In the genomic region with DNA sequence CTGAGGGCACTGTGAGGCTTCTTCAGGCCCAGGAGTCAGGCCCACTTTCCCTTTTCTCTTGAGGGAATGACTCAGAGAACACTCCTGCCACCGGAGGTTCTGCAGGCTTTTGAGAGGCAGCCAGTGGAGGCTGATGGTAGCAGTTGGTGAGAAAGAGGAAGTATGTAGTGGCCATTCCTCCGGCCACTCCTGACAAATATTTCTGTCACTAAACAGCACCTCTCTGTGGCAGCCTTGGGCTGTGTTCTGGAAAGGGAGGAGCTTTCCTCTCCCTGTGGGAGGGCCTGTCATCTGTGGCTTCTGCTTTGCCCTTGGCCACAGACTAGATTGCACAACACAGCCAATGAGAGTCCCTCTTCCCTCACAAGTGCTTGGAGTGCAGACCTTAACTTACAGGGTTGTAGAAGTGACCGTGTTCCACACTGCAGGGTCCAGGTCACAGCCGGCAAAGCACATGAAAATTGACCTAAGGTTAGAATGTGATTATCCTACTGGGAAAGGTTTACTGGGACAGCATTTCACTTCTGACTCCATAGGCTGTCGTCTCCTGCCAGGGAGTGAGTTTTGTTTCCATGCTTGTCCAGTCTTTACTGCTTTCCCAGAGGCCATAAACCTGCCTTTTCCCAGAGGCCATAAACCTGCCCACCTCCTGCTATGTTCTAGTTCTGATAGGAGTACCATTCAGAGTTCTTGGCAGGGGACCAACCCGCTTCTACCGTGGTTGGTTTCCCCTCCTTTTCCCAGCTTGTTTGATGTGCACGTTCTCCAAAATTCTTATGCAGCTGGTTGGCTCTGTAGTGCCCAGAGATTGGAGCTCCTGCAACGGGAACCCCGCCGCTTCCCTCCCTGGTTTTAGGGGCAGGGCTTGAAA, we compare ENCODE assay signal across 1 cellular context.
TF ChIP-seq lines count a peak whose summit lies in the region.

No MANE protein-coding gene starts in this region.

TF ChIP-seq in HepG2, 621 proteins besides CTCF, POLR2A, EP300 and RAD21 (continued from another document and continues in another):
- TF ChIP-seq, protein P1, sequence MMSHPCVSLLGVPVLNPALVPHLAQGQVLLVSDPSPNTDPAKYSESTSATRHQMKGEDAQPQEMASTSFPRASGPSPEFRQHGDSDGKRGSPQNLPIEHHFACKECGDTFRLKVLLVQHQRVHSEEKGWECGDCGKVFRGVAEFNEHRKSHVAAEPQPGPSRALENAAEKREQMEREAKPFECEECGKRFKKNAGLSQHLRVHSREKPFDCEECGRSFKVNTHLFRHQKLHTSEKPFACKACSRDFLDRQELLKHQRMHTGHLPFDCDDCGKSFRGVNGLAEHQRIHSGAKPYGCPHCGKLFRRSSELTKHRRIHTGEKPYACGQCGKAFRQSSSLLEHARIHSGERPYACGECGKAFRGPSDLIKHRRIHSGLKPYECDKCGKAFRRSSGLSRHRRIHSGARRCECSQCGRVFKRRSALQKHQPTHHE (CRISPR knock-in tag; IDR thresholded peaks at IDR 0.05; ENCODE audit: borderline replicate concordance) = no peak
- TF ChIP-seq, protein P2, sequence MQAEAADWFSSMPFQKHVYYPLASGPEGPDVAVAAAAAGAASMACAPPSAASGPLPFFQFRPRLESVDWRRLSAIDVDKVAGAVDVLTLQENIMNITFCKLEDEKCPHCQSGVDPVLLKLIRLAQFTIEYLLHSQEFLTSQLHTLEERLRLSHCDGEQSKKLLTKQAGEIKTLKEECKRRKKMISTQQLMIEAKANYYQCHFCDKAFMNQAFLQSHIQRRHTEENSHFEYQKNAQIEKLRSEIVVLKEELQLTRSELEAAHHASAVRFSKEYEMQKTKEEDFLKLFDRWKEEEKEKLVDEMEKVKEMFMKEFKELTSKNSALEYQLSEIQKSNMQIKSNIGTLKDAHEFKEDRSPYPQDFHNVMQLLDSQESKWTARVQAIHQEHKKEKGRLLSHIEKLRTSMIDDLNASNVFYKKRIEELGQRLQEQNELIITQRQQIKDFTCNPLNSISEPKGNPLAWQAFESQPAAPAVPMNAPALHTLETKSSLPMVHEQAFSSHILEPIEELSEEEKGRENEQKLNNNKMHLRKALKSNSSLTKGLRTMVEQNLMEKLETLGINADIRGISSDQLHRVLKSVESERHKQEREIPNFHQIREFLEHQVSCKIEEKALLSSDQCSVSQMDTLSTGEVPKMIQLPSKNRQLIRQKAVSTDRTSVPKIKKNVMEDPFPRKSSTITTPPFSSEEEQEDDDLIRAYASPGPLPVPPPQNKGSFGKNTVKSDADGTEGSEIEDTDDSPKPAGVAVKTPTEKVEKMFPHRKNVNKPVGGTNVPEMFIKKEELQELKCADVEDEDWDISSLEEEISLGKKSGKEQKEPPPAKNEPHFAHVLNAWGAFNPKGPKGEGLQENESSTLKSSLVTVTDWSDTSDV (CRISPR knock-in tag; IDR thresholded peaks at IDR 0.05) = no peak
- TF ChIP-seq ZNF33A (CRISPR knock-in tag; IDR thresholded peaks at IDR 0.05; ENCODE audit: borderline replicate concordance) = no peak
- TF ChIP-seq ERF (CRISPR knock-in tag; IDR thresholded peaks at IDR 0.05) = peak; percentile 82
- TF ChIP-seq PHB2 (IDR thresholded peaks at IDR 0.05; ENCODE audit: partially characterized antibody) = no peak
- TF ChIP-seq, protein P3, sequence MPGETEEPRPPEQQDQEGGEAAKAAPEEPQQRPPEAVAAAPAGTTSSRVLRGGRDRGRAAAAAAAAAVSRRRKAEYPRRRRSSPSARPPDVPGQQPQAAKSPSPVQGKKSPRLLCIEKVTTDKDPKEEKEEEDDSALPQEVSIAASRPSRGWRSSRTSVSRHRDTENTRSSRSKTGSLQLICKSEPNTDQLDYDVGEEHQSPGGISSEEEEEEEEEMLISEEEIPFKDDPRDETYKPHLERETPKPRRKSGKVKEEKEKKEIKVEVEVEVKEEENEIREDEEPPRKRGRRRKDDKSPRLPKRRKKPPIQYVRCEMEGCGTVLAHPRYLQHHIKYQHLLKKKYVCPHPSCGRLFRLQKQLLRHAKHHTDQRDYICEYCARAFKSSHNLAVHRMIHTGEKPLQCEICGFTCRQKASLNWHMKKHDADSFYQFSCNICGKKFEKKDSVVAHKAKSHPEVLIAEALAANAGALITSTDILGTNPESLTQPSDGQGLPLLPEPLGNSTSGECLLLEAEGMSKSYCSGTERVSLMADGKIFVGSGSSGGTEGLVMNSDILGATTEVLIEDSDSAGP (CRISPR knock-in tag; IDR thresholded peaks at IDR 0.05; ENCODE audit: borderline replicate concordance) = peak; percentile 66
- no peak for TF ChIP-seq ZNF274 (CRISPR knock-in tag; IDR thresholded peaks at IDR 0.05)
- TF ChIP-seq ZFP1 (CRISPR knock-in tag; IDR thresholded peaks at IDR 0.05) = 0 out of 2 replicates have a peak, but pooled peaks have one; percentile 40
- TF ChIP-seq EEA1 (CRISPR knock-in tag; IDR thresholded peaks at IDR 0.05; ENCODE audit: borderline replicate concordance) = no peak
- peak; percentile 68 for TF ChIP-seq GATAD1 (CRISPR knock-in tag; IDR thresholded peaks at IDR 0.05)
- peak; percentile 84; the same call in 1 of the 2 replicates for TF ChIP-seq ZNF614 (CRISPR knock-in tag; IDR thresholded peaks at IDR 0.05; ENCODE audit: borderline replicate concordance)
- TF ChIP-seq, protein P4, sequence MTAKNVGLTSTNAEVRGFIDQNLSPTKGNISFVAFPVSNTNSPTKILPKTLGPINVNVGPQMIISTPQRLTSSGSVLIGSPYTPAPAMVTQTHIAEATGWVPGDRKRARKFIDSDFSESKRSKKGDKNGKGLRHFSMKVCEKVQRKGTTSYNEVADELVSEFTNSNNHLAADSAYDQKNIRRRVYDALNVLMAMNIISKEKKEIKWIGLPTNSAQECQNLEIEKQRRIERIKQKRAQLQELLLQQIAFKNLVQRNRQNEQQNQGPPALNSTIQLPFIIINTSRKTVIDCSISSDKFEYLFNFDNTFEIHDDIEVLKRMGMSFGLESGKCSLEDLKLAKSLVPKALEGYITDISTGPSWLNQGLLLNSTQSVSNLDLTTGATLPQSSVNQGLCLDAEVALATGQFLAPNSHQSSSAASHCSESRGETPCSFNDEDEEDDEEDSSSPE (CRISPR knock-in tag; IDR thresholded peaks at IDR 0.05) = peak; percentile 33; the same call in 1 of the 2 replicates
- TF ChIP-seq, protein P5, sequence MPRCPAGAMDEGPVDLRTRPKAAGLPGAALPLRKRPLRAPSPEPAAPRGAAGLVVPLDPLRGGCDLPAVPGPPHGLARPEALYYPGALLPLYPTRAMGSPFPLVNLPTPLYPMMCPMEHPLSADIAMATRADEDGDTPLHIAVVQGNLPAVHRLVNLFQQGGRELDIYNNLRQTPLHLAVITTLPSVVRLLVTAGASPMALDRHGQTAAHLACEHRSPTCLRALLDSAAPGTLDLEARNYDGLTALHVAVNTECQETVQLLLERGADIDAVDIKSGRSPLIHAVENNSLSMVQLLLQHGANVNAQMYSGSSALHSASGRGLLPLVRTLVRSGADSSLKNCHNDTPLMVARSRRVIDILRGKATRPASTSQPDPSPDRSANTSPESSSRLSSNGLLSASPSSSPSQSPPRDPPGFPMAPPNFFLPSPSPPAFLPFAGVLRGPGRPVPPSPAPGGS (CRISPR knock-in tag; IDR thresholded peaks at IDR 0.05) = no peak
- no peak for TF ChIP-seq PRMT3 (CRISPR knock-in tag; IDR thresholded peaks at IDR 0.05; ENCODE audit: borderline replicate concordance, low read depth)
- TF ChIP-seq BORCS8-MEF2B (CRISPR knock-in tag; IDR thresholded peaks at IDR 0.05) = peak; percentile 75; the same call in 1 of the 2 replicates
- TF ChIP-seq, protein P6, sequence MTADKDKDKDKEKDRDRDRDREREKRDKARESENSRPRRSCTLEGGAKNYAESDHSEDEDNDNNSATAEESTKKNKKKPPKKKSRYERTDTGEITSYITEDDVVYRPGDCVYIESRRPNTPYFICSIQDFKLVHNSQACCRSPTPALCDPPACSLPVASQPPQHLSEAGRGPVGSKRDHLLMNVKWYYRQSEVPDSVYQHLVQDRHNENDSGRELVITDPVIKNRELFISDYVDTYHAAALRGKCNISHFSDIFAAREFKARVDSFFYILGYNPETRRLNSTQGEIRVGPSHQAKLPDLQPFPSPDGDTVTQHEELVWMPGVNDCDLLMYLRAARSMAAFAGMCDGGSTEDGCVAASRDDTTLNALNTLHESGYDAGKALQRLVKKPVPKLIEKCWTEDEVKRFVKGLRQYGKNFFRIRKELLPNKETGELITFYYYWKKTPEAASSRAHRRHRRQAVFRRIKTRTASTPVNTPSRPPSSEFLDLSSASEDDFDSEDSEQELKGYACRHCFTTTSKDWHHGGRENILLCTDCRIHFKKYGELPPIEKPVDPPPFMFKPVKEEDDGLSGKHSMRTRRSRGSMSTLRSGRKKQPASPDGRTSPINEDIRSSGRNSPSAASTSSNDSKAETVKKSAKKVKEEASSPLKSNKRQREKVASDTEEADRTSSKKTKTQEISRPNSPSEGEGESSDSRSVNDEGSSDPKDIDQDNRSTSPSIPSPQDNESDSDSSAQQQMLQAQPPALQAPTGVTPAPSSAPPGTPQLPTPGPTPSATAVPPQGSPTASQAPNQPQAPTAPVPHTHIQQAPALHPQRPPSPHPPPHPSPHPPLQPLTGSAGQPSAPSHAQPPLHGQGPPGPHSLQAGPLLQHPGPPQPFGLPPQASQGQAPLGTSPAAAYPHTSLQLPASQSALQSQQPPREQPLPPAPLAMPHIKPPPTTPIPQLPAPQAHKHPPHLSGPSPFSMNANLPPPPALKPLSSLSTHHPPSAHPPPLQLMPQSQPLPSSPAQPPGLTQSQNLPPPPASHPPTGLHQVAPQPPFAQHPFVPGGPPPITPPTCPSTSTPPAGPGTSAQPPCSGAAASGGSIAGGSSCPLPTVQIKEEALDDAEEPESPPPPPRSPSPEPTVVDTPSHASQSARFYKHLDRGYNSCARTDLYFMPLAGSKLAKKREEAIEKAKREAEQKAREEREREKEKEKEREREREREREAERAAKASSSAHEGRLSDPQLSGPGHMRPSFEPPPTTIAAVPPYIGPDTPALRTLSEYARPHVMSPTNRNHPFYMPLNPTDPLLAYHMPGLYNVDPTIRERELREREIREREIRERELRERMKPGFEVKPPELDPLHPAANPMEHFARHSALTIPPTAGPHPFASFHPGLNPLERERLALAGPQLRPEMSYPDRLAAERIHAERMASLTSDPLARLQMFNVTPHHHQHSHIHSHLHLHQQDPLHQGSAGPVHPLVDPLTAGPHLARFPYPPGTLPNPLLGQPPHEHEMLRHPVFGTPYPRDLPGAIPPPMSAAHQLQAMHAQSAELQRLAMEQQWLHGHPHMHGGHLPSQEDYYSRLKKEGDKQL (CRISPR knock-in tag; IDR thresholded peaks at IDR 0.05; ENCODE audit: low read depth) = no peak
- TF ChIP-seq ARNTL (CRISPR knock-in tag; IDR thresholded peaks at IDR 0.05) = no peak
- TF ChIP-seq SNAPC2 (CRISPR knock-in tag; IDR thresholded peaks at IDR 0.05) = no peak
- TF ChIP-seq, protein P7, sequence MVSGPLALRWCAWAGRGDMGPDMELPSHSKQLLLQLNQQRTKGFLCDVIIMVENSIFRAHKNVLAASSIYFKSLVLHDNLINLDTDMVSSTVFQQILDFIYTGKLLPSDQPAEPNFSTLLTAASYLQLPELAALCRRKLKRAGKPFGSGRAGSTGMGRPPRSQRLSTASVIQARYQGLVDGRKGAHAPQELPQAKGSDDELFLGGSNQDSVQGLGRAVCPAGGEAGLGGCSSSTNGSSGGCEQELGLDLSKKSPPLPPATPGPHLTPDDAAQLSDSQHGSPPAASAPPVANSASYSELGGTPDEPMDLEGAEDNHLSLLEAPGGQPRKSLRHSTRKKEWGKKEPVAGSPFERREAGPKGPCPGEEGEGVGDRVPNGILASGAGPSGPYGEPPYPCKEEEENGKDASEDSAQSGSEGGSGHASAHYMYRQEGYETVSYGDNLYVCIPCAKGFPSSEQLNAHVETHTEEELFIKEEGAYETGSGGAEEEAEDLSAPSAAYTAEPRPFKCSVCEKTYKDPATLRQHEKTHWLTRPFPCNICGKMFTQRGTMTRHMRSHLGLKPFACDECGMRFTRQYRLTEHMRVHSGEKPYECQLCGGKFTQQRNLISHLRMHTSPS (CRISPR knock-in tag; IDR thresholded peaks at IDR 0.05; ENCODE audit: low read depth) = no peak
- TF ChIP-seq RCOR2 (CRISPR knock-in tag; IDR thresholded peaks at IDR 0.05) = peak; percentile 51; the same call in 1 of the 2 replicates
- TF ChIP-seq, protein P8, sequence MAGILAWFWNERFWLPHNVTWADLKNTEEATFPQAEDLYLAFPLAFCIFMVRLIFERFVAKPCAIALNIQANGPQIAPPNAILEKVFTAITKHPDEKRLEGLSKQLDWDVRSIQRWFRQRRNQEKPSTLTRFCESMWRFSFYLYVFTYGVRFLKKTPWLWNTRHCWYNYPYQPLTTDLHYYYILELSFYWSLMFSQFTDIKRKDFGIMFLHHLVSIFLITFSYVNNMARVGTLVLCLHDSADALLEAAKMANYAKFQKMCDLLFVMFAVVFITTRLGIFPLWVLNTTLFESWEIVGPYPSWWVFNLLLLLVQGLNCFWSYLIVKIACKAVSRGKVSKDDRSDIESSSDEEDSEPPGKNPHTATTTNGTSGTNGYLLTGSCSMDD (CRISPR knock-in tag; IDR thresholded peaks at IDR 0.05) = no peak
- no peak for TF ChIP-seq HHEX (CRISPR knock-in tag; IDR thresholded peaks at IDR 0.05)
- TF ChIP-seq, protein P9, sequence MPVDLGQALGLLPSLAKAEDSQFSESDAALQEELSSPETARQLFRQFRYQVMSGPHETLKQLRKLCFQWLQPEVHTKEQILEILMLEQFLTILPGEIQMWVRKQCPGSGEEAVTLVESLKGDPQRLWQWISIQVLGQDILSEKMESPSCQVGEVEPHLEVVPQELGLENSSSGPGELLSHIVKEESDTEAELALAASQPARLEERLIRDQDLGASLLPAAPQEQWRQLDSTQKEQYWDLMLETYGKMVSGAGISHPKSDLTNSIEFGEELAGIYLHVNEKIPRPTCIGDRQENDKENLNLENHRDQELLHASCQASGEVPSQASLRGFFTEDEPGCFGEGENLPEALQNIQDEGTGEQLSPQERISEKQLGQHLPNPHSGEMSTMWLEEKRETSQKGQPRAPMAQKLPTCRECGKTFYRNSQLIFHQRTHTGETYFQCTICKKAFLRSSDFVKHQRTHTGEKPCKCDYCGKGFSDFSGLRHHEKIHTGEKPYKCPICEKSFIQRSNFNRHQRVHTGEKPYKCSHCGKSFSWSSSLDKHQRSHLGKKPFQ (CRISPR knock-in tag; IDR thresholded peaks at IDR 0.05; ENCODE audit: insufficient replicate concordance) = no peak
- TF ChIP-seq YEATS4 (CRISPR knock-in tag; IDR thresholded peaks at IDR 0.05; ENCODE audit: borderline replicate concordance) = peak; percentile 71; the same call in 1 of the 2 replicates
- no peak for TF ChIP-seq NR2C2 (CRISPR knock-in tag; IDR thresholded peaks at IDR 0.05; ENCODE audit: borderline replicate concordance)
- TF ChIP-seq RORA (CRISPR knock-in tag; IDR thresholded peaks at IDR 0.05) = no peak
- TF ChIP-seq, protein P10, sequence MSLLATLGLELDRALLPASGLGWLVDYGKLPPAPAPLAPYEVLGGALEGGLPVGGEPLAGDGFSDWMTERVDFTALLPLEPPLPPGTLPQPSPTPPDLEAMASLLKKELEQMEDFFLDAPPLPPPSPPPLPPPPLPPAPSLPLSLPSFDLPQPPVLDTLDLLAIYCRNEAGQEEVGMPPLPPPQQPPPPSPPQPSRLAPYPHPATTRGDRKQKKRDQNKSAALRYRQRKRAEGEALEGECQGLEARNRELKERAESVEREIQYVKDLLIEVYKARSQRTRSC (CRISPR knock-in tag; IDR thresholded peaks at IDR 0.05; ENCODE audit: low read depth) = no peak
- TF ChIP-seq RFXANK (CRISPR knock-in tag; IDR thresholded peaks at IDR 0.05) = no peak
- TF ChIP-seq, protein P11, sequence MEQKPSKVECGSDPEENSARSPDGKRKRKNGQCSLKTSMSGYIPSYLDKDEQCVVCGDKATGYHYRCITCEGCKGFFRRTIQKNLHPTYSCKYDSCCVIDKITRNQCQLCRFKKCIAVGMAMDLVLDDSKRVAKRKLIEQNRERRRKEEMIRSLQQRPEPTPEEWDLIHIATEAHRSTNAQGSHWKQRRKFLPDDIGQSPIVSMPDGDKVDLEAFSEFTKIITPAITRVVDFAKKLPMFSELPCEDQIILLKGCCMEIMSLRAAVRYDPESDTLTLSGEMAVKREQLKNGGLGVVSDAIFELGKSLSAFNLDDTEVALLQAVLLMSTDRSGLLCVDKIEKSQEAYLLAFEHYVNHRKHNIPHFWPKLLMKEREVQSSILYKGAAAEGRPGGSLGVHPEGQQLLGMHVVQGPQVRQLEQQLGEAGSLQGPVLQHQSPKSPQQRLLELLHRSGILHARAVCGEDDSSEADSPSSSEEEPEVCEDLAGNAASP (CRISPR knock-in tag; IDR thresholded peaks at IDR 0.05; ENCODE audit: borderline replicate concordance) = peak; percentile 38; the same call in 1 of the 2 replicates
- no peak for TF ChIP-seq KDM6A (CRISPR knock-in tag; IDR thresholded peaks at IDR 0.05; ENCODE audit: low read depth)
